21 cellular contexts compared by ENCODE assay signal in genomic region chr2:172549131-172549530, GRCh38. TPM values are rescaled to one million over a fixed set of nuclear protein-coding genes. Genes with fewer than 3 reads are reported as not detected.
DNase-seq lines count a peak whose midpoint lies in the region; ATAC-seq lines count a peak whose summit lies in the region.
"Had no signal": no experiment of that assay in that cellular context is flagged by ENCODE, and none has a peak within 500 bp of the region (broad histone marks: within the 10 kb centered on the region; RNA-seq: fewer than 3 reads in every experiment).

No MANE protein-coding gene starts in this region.

- no peaks in the 10 kb centered on the region for H3K27me3 ChIP-seq in HUES64 (ENCODE audit: insufficient read depth, low read length)
- no peaks in the 10 kb centered on the region for H3K27me3 ChIP-seq in trophoblast cell (ENCODE audit: insufficient read depth, low read length)
- H3K27me3 ChIP-seq: BLaER1 had no signal

- no peak overlapping the region for H2BK120ac ChIP-seq in trophoblast cell (ENCODE audit: insufficient read depth, low read length, poor library complexity)

- peak overlapping the region; percentile 89 for H3K27ac ChIP-seq in HUES64 (ENCODE audit: low read depth, low read length)
- peak overlapping the region; percentile 26 for H3K27ac ChIP-seq in trophoblast cell (ENCODE audit: low read depth, low read length)
- H3K27ac ChIP-seq: 22Rv1, A549, BLaER1, GM23248, HL-60 had no signal

- H4K8ac ChIP-seq in trophoblast cell (ENCODE audit: low read depth, low read length) = no peak overlapping the region

- H3K9ac ChIP-seq in HUES64 (ENCODE audit: low read depth, low read length) (no peak overlapping the region), trophoblast cell (ENCODE audit: low read length) (no peak overlapping the region)
- H3K9ac ChIP-seq: BLaER1, GM23248 had no signal

- peaks cover 43% of the 10 kb centered on the region for H3K4me1 ChIP-seq in HUES64 (ENCODE audit: insufficient read depth, low read length)
- peaks cover 2% of the 10 kb centered on the region in 2 experiments for H3K4me1 ChIP-seq in trophoblast cell (ENCODE audit: control insufficient read depth in 1 of 2, insufficient read depth in 2 of 2, low read length in 2 of 2)
- H3K4me1 ChIP-seq: A549 had no signal

- peaks cover 15% of the 10 kb centered on the region for H3K9me3 Mint-ChIP-seq in activated naive CD8-positive, alpha-beta T cell treated with anti-CD3 and anti-CD28 coated beads, Interleukin-2, amount 10 ng/mL, durations not matched to agents 7 days and 5 days
- H3K9me3 Mint-ChIP-seq in activated naive CD8-positive, alpha-beta T cell treated with anti-CD3 and anti-CD28 coated beads, Interleukin-2, amount 50 U/mL, for 24 hours = peaks cover 8% of the 10 kb centered on the region
- H3K9me3 Mint-ChIP-seq in activated T-helper 2 cell treated with anti-CD3 and anti-CD28 coated beads, Interferon-gamma antibody, Interleukin-2, Interleukin-4, amounts not matched to agents 10 μg/mL and 5 μg/mL and 100 μg/mL, durations not matched to agents 14 hours and 24 hours and 36 hours = peaks cover 36% of the 10 kb centered on the region

- H4K91ac ChIP-seq in trophoblast cell (ENCODE audit: low read depth, low read length) = no peak overlapping the region

- no peak overlapping the region for H2BK12ac ChIP-seq in trophoblast cell (ENCODE audit: low read length)

- POLR2A ChIA-PET in activated naive CD8-positive, alpha-beta T cell treated with anti-CD3 and anti-CD28 coated beads, Interleukin-2, amount 10 ng/mL, durations not matched to agents 7 days and 5 days (lab: Charles Lee) = no interaction called here

- no peak for ATAC-seq in activated naive CD8-positive, alpha-beta T cell treated with anti-CD3 and anti-CD28 coated beads, Interleukin-2, amount 10 ng/mL, durations not matched to agents 7 days and 5 days (ENCODE audit: low read depth)
- ATAC-seq in activated naive CD8-positive, alpha-beta T cell treated with anti-CD3 and anti-CD28 coated beads, Interleukin-2, amount 50 U/mL, for 24 hours = no peak
- ATAC-seq in esophagus mucosa (peak; percentile 19), HG03095 (IDR thresholded peaks at IDR 0.05; ENCODE audit: unreplicated experiment) (no peak)
- ATAC-seq: A549, GM12878 had no signal

- H3K4ac ChIP-seq in trophoblast cell (ENCODE audit: low read depth, low read length) = no peak overlapping the region

- H3K36me3 ChIP-seq in HUES64 (ENCODE audit: insufficient read depth, low read length) = peaks cover 16% of the 10 kb centered on the region
- no peaks in the 10 kb centered on the region for H3K36me3 ChIP-seq in trophoblast cell (ENCODE audit: control insufficient read depth in 1 of 2, insufficient read depth in 2 of 2, low read length in 2 of 2)
- H3K36me3 ChIP-seq: HAP-1 had no signal

- no peak for DNase-seq in activated naive CD8-positive, alpha-beta T cell treated with anti-CD3 and anti-CD28 coated beads, Interleukin-2, amount 10 ng/mL, durations not matched to agents 7 days and 5 days
- no peak for DNase-seq in activated naive CD8-positive, alpha-beta T cell treated with anti-CD3 and anti-CD28 coated beads, Interleukin-2, amount 50 U/mL, for 24 hours
- DNase-seq in trophoblast cell = peak; percentile 72 to 92
- no peak for DNase-seq in activated T-helper 2 cell treated with anti-CD3 and anti-CD28 coated beads, Interferon-gamma antibody, Interleukin-2, Interleukin-4, amounts not matched to agents 10 μg/mL and 5 μg/mL and 100 μg/mL, durations not matched to agents 14 hours and 24 hours and 36 hours (ENCODE audit: low spot score)
- DNase-seq in DMS53 treated with DMSO at 0.1 percent for 48 hours (lab: John Stamatoyannopoulos, UW; ENCODE audit: unreplicated experiment) = no peak
- DNase-seq: Calu3; CD8-positive, alpha-beta T cell; DND-41; EL; GM23248; KG1 had no signal

- no peak overlapping the region for H4K12ac ChIP-seq in trophoblast cell (ENCODE audit: low read depth, low read length)

- peaks cover 2% of the 10 kb centered on the region for H3K79me1 ChIP-seq in trophoblast cell (ENCODE audit: low read length)

- H3K27me3 Mint-ChIP-seq in activated naive CD8-positive, alpha-beta T cell treated with anti-CD3 and anti-CD28 coated beads, Interleukin-2, amount 10 ng/mL, durations not matched to agents 7 days and 5 days = peaks cover 4% of the 10 kb centered on the region
- H3K27me3 Mint-ChIP-seq in activated naive CD8-positive, alpha-beta T cell treated with anti-CD3 and anti-CD28 coated beads, Interleukin-2, amount 50 U/mL, for 24 hours = peaks cover 2% of the 10 kb centered on the region
- H3K27me3 Mint-ChIP-seq in activated T-helper 2 cell treated with anti-CD3 and anti-CD28 coated beads, Interferon-gamma antibody, Interleukin-2, Interleukin-4, amounts not matched to agents 10 μg/mL and 5 μg/mL and 100 μg/mL, durations not matched to agents 14 hours and 24 hours and 36 hours (ENCODE audit: low read depth) = peaks cover 3% of the 10 kb centered on the region

- no peak overlapping the region for H3K18ac ChIP-seq in trophoblast cell (ENCODE audit: low read length)

- peak overlapping the region; percentile 44 for H3K14ac ChIP-seq in trophoblast cell (ENCODE audit: low read length)

- H2BK5ac ChIP-seq in trophoblast cell (ENCODE audit: low read depth, low read length, poor library complexity) = no peak overlapping the region

- H3K23ac ChIP-seq in trophoblast cell (ENCODE audit: low read length) = no peak overlapping the region

- no peak overlapping the region for H2AFZ ChIP-seq in trophoblast cell (ENCODE audit: insufficient read depth, low read length, poor library complexity)
- H2AFZ ChIP-seq: GM23248 had no signal

- H3K36me3 Mint-ChIP-seq in activated naive CD8-positive, alpha-beta T cell treated with anti-CD3 and anti-CD28 coated beads, Interleukin-2, amount 10 ng/mL, durations not matched to agents 7 days and 5 days = peaks cover 70% of the 10 kb centered on the region
- H3K36me3 Mint-ChIP-seq in activated naive CD8-positive, alpha-beta T cell treated with anti-CD3 and anti-CD28 coated beads, Interleukin-2, amount 50 U/mL, for 24 hours (ENCODE audit: low read depth) = peaks cover 30% of the 10 kb centered on the region
- peaks cover 77% of the 10 kb centered on the region for H3K36me3 Mint-ChIP-seq in activated T-helper 2 cell treated with anti-CD3 and anti-CD28 coated beads, Interferon-gamma antibody, Interleukin-2, Interleukin-4, amounts not matched to agents 10 μg/mL and 5 μg/mL and 100 μg/mL, durations not matched to agents 14 hours and 24 hours and 36 hours (ENCODE audit: low read depth)

- H3K4me3 ChIP-seq in HUES64 (ENCODE audit: low read length) = no peak overlapping the region
- no peak overlapping the region for H3K4me3 ChIP-seq in trophoblast cell (ENCODE audit: low read depth, low read length)
- H3K4me3 ChIP-seq: A549, BLaER1, GM12878, GM23248, HAP-1 had no signal

- H3K9me3 ChIP-seq in HUES64 (ENCODE audit: insufficient read depth, low read depth, low read length) = peaks cover 43% of the 10 kb centered on the region
- H3K9me3 ChIP-seq in trophoblast cell (ENCODE audit: insufficient read depth, low read depth, low read length) = peaks cover 4% of the 10 kb centered on the region
- H3K9me3 ChIP-seq: A549, HAP-1 had no signal

- peaks cover 36% of the 10 kb centered on the region for H3K4me1 Mint-ChIP-seq in activated naive CD8-positive, alpha-beta T cell treated with anti-CD3 and anti-CD28 coated beads, Interleukin-2, amount 10 ng/mL, durations not matched to agents 7 days and 5 days
- peaks cover 36% of the 10 kb centered on the region for H3K4me1 Mint-ChIP-seq in activated naive CD8-positive, alpha-beta T cell treated with anti-CD3 and anti-CD28 coated beads, Interleukin-2, amount 50 U/mL, for 24 hours
- peaks cover 32% of the 10 kb centered on the region for H3K4me1 Mint-ChIP-seq in activated T-helper 2 cell treated with anti-CD3 and anti-CD28 coated beads, Interferon-gamma antibody, Interleukin-2, Interleukin-4, amounts not matched to agents 10 μg/mL and 5 μg/mL and 100 μg/mL, durations not matched to agents 14 hours and 24 hours and 36 hours (ENCODE audit: low read depth)

- 91% methylated on average over 1 of the region's 1 CpG for WGBS in HUES64
- WGBS in trophoblast cell (ENCODE audit: extremely low coverage, insufficient coverage, insufficient read length) = no CpG with 5 or more reads among the region's 1 CpG

- peak overlapping the region; percentile 54 for H3K27ac Mint-ChIP-seq in activated naive CD8-positive, alpha-beta T cell treated with anti-CD3 and anti-CD28 coated beads, Interleukin-2, amount 10 ng/mL, durations not matched to agents 7 days and 5 days
- no peak overlapping the region for H3K27ac Mint-ChIP-seq in activated naive CD8-positive, alpha-beta T cell treated with anti-CD3 and anti-CD28 coated beads, Interleukin-2, amount 50 U/mL, for 24 hours
- H3K27ac Mint-ChIP-seq in activated T-helper 2 cell treated with anti-CD3 and anti-CD28 coated beads, Interferon-gamma antibody, Interleukin-2, Interleukin-4, amounts not matched to agents 10 μg/mL and 5 μg/mL and 100 μg/mL, durations not matched to agents 14 hours and 24 hours and 36 hours = no peak overlapping the region
- H3K27ac Mint-ChIP-seq: CD14-positive monocyte; CD8-positive, alpha-beta T cell had no signal

- H3K4me3 Mint-ChIP-seq in activated naive CD8-positive, alpha-beta T cell treated with anti-CD3 and anti-CD28 coated beads, Interleukin-2, amount 10 ng/mL, durations not matched to agents 7 days and 5 days = no peak overlapping the region
- H3K4me3 Mint-ChIP-seq in activated naive CD8-positive, alpha-beta T cell treated with anti-CD3 and anti-CD28 coated beads, Interleukin-2, amount 50 U/mL, for 24 hours = no peak overlapping the region
- no peak overlapping the region for H3K4me3 Mint-ChIP-seq in activated T-helper 2 cell treated with anti-CD3 and anti-CD28 coated beads, Interferon-gamma antibody, Interleukin-2, Interleukin-4, amounts not matched to agents 10 μg/mL and 5 μg/mL and 100 μg/mL, durations not matched to agents 14 hours and 24 hours and 36 hours (ENCODE audit: low read depth)
- H3K4me3 Mint-ChIP-seq: CD14-positive monocyte; CD8-positive, alpha-beta T cell had no signal

- H3K79me2 ChIP-seq in trophoblast cell (ENCODE audit: control insufficient read depth, insufficient read depth, low read length, poor library complexity) = no peaks in the 10 kb centered on the region

- intact Hi-C loops in activated T-helper 2 cell treated with anti-CD3 and anti-CD28 coated beads, Interferon-gamma antibody, Interleukin-2, Interleukin-4, amounts not matched to agents 10 μg/mL and 5 μg/mL and 100 μg/mL, durations not matched to agents 14 hours and 24 hours and 36 hours (cut with micrococcal nuclease) = no loop called here

- H2AK5ac ChIP-seq in trophoblast cell (ENCODE audit: low read length) = no peak overlapping the region

- H3K4me2 ChIP-seq in trophoblast cell (ENCODE audit: low read length) = no peak overlapping the region
- H3K4me2 ChIP-seq: A549, BLaER1 had no signal

RNA-seq across cellular contexts. Expression of gene PDK1, which starts 6.8 kb away (rescaled TPM):
- 10 to 100 TPM; 42.8 to 44.9 TPM for total RNA-seq in activated naive CD8-positive, alpha-beta T cell treated with anti-CD3 and anti-CD28 coated beads, Interleukin-2, amount 10 ng/mL, durations not matched to agents 7 days and 5 days
- 24.0 TPM for polyA plus RNA-seq in HUES64 (2013, experiment 1 of 2)
- polyA plus RNA-seq in HUES64 (2013, experiment 2 of 2) = 31.9 TPM
- 16.5 TPM for total RNA-seq in esophagus mucosa
- polyA plus RNA-seq in trophoblast cell (2013) = 9.7 and 10.4 TPM in 2 replicates
- total RNA-seq in activated T-helper 2 cell treated with anti-CD3 and anti-CD28 coated beads, Interferon-gamma antibody, Interleukin-2, Interleukin-4, amounts not matched to agents 10 μg/mL and 5 μg/mL and 100 μg/mL, durations not matched to agents 14 hours and 24 hours and 36 hours = 38.9 and 44.9 TPM in 2 replicates

Comparison
In these comparisons a context has a peak if more than half of its experiments do, and no peak if none do; other contexts are left out.
1. DNase-seq: peak in trophoblast cell (2 of 2); none in activated naive CD8-positive, alpha-beta T cell treated with anti-CD3 and anti-CD28 coated beads, Interleukin-2, amount 10 ng/mL, durations not matched to agents 7 days and 5 days (single experiment), activated naive CD8-positive, alpha-beta T cell treated with anti-CD3 and anti-CD28 coated beads, Interleukin-2, amount 50 U/mL, for 24 hours (single experiment), activated T-helper 2 cell treated with anti-CD3 and anti-CD28 coated beads, Interferon-gamma antibody, Interleukin-2, Interleukin-4, amounts not matched to agents 10 μg/mL and 5 μg/mL and 100 μg/mL, durations not matched to agents 14 hours and 24 hours and 36 hours (single experiment) and DMS53 treated with DMSO at 0.1 percent for 48 hours (single experiment).